ENCODE assay signal across 15 cellular contexts in genomic region chr9:75775173-75775572, GRCh38.
DNase-seq lines count a peak whose midpoint lies in the region; ATAC-seq and TF ChIP-seq lines count a peak whose summit lies in the region.
"Had no signal": no experiment of that assay in that cellular context is flagged by ENCODE, and none has a peak within 500 bp of the region (broad histone marks: within the 10 kb centered on the region; RNA-seq: fewer than 3 reads in every experiment).

No MANE protein-coding gene starts in this region.

- no peak overlapping the region for H3K4me3 ChIP-seq in right atrium auricular region
- H3K4me3 ChIP-seq in heart right ventricle = no peak overlapping the region
- H3K4me3 ChIP-seq: HAP-1 had no signal

- ATAC-seq in Right ventricle myocardium superior (ENCODE audit: poor library complexity) = peak; percentile 78
- ATAC-seq in heart right ventricle = peak; percentile 44 to 97 (median 56)
- ATAC-seq in GM18907 (IDR thresholded peaks at IDR 0.05; ENCODE audit: unreplicated experiment) = no peak
- no peak for ATAC-seq in GM18861 (IDR thresholded peaks at IDR 0.05; ENCODE audit: unreplicated experiment)

- no peaks in the 10 kb centered on the region for H3K27me3 ChIP-seq in right atrium auricular region
- H3K27me3 ChIP-seq in heart right ventricle = no peaks in the 10 kb centered on the region

- no peak for TF ChIP-seq CTCF in right atrium auricular region (IDR thresholded peaks at IDR 0.05)
- TF ChIP-seq CTCF in heart right ventricle (IDR thresholded peaks at IDR 0.05) = no peak

- WGBS in heart right ventricle, 2 donors = 65 to 73% methylated on average over 2 of the region's 2 CpGs

- H3K27ac ChIP-seq in right atrium auricular region = no peak overlapping the region
- no peak overlapping the region for H3K27ac ChIP-seq in heart right ventricle

- DNase-seq in Right ventricle myocardium superior (peak; percentile 48), right atrium auricular region (ENCODE audit: low spot score) (no peak), heart right ventricle (peak; percentile 14 to 23), myocyte (ENCODE audit: low read depth) (peak; percentile 76), 8988T (no peak)
- DNase-seq: C1 segment of cervical spinal cord; Calu3; CD4-positive, alpha-beta T cell; DMS 273 treated with DMSO at 0.1 percent for 48 hours; DND-41; GDM1; KG1 had no signal

- H3K9me3 ChIP-seq in right atrium auricular region (peaks cover 0 to 13% of the 10 kb centered on the region in 2 donors), heart right ventricle (peaks cover 0 to 21% (median 0%) of the 10 kb centered on the region in 11 donors)
- H3K9me3 ChIP-seq: HAP-1 had no signal

- H3K36me3 ChIP-seq in right atrium auricular region (no peaks in the 10 kb centered on the region), heart right ventricle (no peaks in the 10 kb centered on the region)
- H3K36me3 ChIP-seq: HAP-1 had no signal

- intact Hi-C loops in Right ventricle myocardium superior (cut with DNase I) (no loop called here), heart right ventricle (cut with DNase I) (no loop called here)

- H3K4me1 ChIP-seq in right atrium auricular region (no peaks in the 10 kb centered on the region), heart right ventricle (peaks cover 0 to 4% (median 0%) of the 10 kb centered on the region in 9 donors)
- H3K4me1 ChIP-seq: HAP-1 had no signal

Comparison
In these comparisons a context has a peak if more than half of its experiments do, and no peak if none do; other contexts are left out.
1. DNase-seq: peak in Right ventricle myocardium superior (single experiment), heart right ventricle (2 of 2) and myocyte (single experiment); none in right atrium auricular region (single experiment) and 8988T (single experiment).
2. ATAC-seq: peak in Right ventricle myocardium superior (single experiment) and heart right ventricle (8 of 8); none in GM18907 (single experiment) and GM18861 (single experiment).